24 cellular contexts compared by ENCODE assay signal in genomic region chr1:63064135-63064534, GRCh38.
DNase-seq lines count a peak whose midpoint lies in the region; ATAC-seq, FAIRE-seq and TF ChIP-seq lines count a peak whose summit lies in the region.
"Had no signal": no experiment of that assay in that cellular context is flagged by ENCODE, and none has a peak within 500 bp of the region (broad histone marks: within the 10 kb centered on the region; RNA-seq: fewer than 3 reads in every experiment).

No MANE protein-coding gene starts in this region.

- H3K27ac ChIP-seq in H9 (ENCODE audit: insufficient read length, low read depth, low read length) (no peak overlapping the region), H1 (ENCODE audit: low read depth, low read length) (no peak overlapping the region), esophagus muscularis mucosa (replicated peaks in 1 of 4) (no peak overlapping the region), heart left ventricle (no peak overlapping the region)
- H3K27ac ChIP-seq: 22Rv1; A549; BLaER1 treated with 17β-estradiol and CSF1 and Interleukin-3, amounts not matched to agents 10 nM and 100 nM; C4-2B had no signal

- H4K5ac ChIP-seq in H9 (ENCODE audit: insufficient read length, low read depth, low read length) (no peak overlapping the region), H1 (ENCODE audit: insufficient read length, low read depth, low read length) (no peak overlapping the region)

- H3K14ac ChIP-seq in H9 (ENCODE audit: insufficient read depth, low read length), result no peak overlapping the region
- no peak overlapping the region for H3K14ac ChIP-seq in H1 (ENCODE audit: insufficient read length)

- H3K9ac ChIP-seq in H9 (ENCODE audit: extremely low read depth, insufficient read length, low read length) (no peak overlapping the region), H1 (replicated peaks in 1 of 4; ENCODE audit: extremely low read depth in 1 of 4, low read depth in 3 of 4, low read length in 3 of 4) (no peak overlapping the region)
- H3K9ac ChIP-seq: BLaER1 treated with 17β-estradiol and CSF1 and Interleukin-3, amounts not matched to agents 10 nM and 100 nM had no signal

- H3K9me3 Mint-ChIP-seq in H9, result no peaks in the 10 kb centered on the region
- H3K9me3 Mint-ChIP-seq: CD4-positive, alpha-beta T cell; CD8-positive, alpha-beta T cell had no signal

- no peak overlapping the region for H3K56ac ChIP-seq in H9 (ENCODE audit: insufficient read length, low read depth, low read length)
- no peak overlapping the region for H3K56ac ChIP-seq in H1 (replicated peaks; ENCODE audit: insufficient read length, low read depth, low read length)

- no peak overlapping the region for H3K4me3 ChIP-seq in H1 (ENCODE audit: extremely low read depth in 1 of 4, insufficient read depth in 2 of 4, low read depth in 3 of 4, low read length in 4 of 4)
- no peak overlapping the region for H3K4me3 ChIP-seq in esophagus muscularis mucosa
- no peak overlapping the region for H3K4me3 ChIP-seq in heart left ventricle
- H3K4me3 ChIP-seq: A549; BLaER1 treated with 17β-estradiol and CSF1 and Interleukin-3, amounts not matched to agents 10 nM and 100 nM; GM12878 had no signal

- no peaks in the 10 kb centered on the region for H3K79me1 ChIP-seq in H9 (ENCODE audit: insufficient read depth, low read depth, low read length, poor library complexity, severe bottlenecking)
- no peaks in the 10 kb centered on the region for H3K79me1 ChIP-seq in H1 (ENCODE audit: low read depth, low read length)

- H3K4me1 ChIP-seq in H9 (ENCODE audit: insufficient read depth, low read length), result no peaks in the 10 kb centered on the region
- H3K4me1 ChIP-seq in H1 (replicated peaks in 1 of 4; ENCODE audit: control insufficient read depth in 3 of 4, insufficient read depth in 4 of 4, low read length in 3 of 4), result no peaks in the 10 kb centered on the region
- no peaks in the 10 kb centered on the region for H3K4me1 ChIP-seq in esophagus muscularis mucosa
- H3K4me1 ChIP-seq in heart left ventricle, result no peaks in the 10 kb centered on the region
- H3K4me1 ChIP-seq: A549; BLaER1 treated with 17β-estradiol and CSF1 and Interleukin-3, amounts not matched to agents 10 nM and 100 nM; Caco-2 had no signal

- POLR2A ChIA-PET in H1 (lab: Charles Lee; ENCODE audit: partially characterized antibody), result no interaction called here

- H2BK12ac ChIP-seq in H9 (ENCODE audit: insufficient read length, low read depth, low read length) (no peak overlapping the region), H1 (ENCODE audit: low read depth, low read length) (no peak overlapping the region)

- H3K27me3 Mint-ChIP-seq in H9 (ENCODE audit: low read depth), result no peaks in the 10 kb centered on the region

- H2BK20ac ChIP-seq in H9 (ENCODE audit: low read depth, low read length, poor library complexity, severe bottlenecking) (no peak overlapping the region), H1 (ENCODE audit: low read length) (no peak overlapping the region)

- H2AK5ac ChIP-seq in H9 (ENCODE audit: insufficient read length, low read length) (no peak overlapping the region), H1 (ENCODE audit: low read depth, low read length) (no peak overlapping the region)

- no peak for FAIRE-seq in H1 (lab: Jason Lieb, UNC)
- FAIRE-seq: A549, D721Med, G401.6, GM12878, GM12892, GM18507 had no signal

- H3K18ac ChIP-seq in H9 (ENCODE audit: insufficient read length, low read depth, low read length) (no peak overlapping the region), H1 (ENCODE audit: extremely low read depth, low read length) (no peak overlapping the region)

- H2BK5ac ChIP-seq in H9 (ENCODE audit: insufficient read length, low read length) (no peak overlapping the region), H1 (ENCODE audit: low read depth, low read length) (no peak overlapping the region)

- H4K8ac ChIP-seq in H9 (replicated peaks; ENCODE audit: insufficient read length, low read depth, low read length), result no peak overlapping the region
- H4K8ac ChIP-seq in H1 (ENCODE audit: extremely low read depth, insufficient read depth, low read length), result no peak overlapping the region

- intact Hi-C loops in esophagus muscularis mucosa (cut with DNase I), result no loop called here
- intact Hi-C loops in heart left ventricle (cut with DNase I), result loop anchor here in 1 of 10 donors (10.0 kb wide), 1 partner anchor 89 kb away; no protein-coding TSS in a partner anchor

- H3K9me3 ChIP-seq in H9 (ENCODE audit: control insufficient read depth, low read depth, low read length) (no peaks in the 10 kb centered on the region), H1 (ENCODE audit: insufficient read depth in 2 of 2, low read depth in 1 of 2, low read length in 1 of 2) (no peaks in the 10 kb centered on the region), esophagus muscularis mucosa (no peaks in the 10 kb centered on the region), heart left ventricle (no peaks in the 10 kb centered on the region)
- H3K9me3 ChIP-seq: A549; BLaER1 treated with 17β-estradiol and CSF1 and Interleukin-3, amounts not matched to agents 10 nM and 100 nM; Caco-2 had no signal

- ATAC-seq in heart left ventricle, result no peak
- ATAC-seq: A549; CD8-positive, alpha-beta T cell had no signal

- no peaks in the 10 kb centered on the region for H3K27me3 ChIP-seq in H9 (ENCODE audit: insufficient read depth, low read length)
- H3K27me3 ChIP-seq in H1 (replicated peaks in 1 of 4; ENCODE audit: control insufficient read depth in 3 of 4, extremely low read depth in 1 of 4, insufficient read depth in 3 of 4, low read length in 3 of 4), result no peaks in the 10 kb centered on the region
- H3K27me3 ChIP-seq in esophagus muscularis mucosa, result no peaks in the 10 kb centered on the region
- peaks cover 0 to 3% (median 0%) of the 10 kb centered on the region in 9 donors for H3K27me3 ChIP-seq in heart left ventricle
- H3K27me3 ChIP-seq: BLaER1 treated with 17β-estradiol and CSF1 and Interleukin-3, amounts not matched to agents 10 nM and 100 nM had no signal

- H3K79me2 ChIP-seq in H9 (ENCODE audit: insufficient read depth, low read length), result no peaks in the 10 kb centered on the region
- no peaks in the 10 kb centered on the region for H3K79me2 ChIP-seq in H1 (ENCODE audit: control insufficient read depth in 1 of 2, insufficient read depth in 2 of 2, low read length in 2 of 2)

- TF ChIP-seq CTCF in GM12873 (IDR thresholded peaks at IDR 0.05; ENCODE audit: insufficient read depth, low read depth, low read length, missing control alignments), result peak; percentile 8
- peak; percentile 31; the same call in 1 of the 3 replicates for TF ChIP-seq CTCF in H9 (conservative IDR thresholded peaks at IDR 0.05)
- TF ChIP-seq CTCF in H1 (IDR thresholded peaks at IDR 0.05; ENCODE audit: control extremely low read depth in 1 of 3, insufficient read depth in 1 of 3, low read depth in 1 of 3, low read length in 3 of 3), result peak in 2 of 3 experiments; percentile 11 to 24; a peak in 2 of 4 replicates
- no peak for TF ChIP-seq CTCF in esophagus muscularis mucosa (IDR thresholded peaks at IDR 0.05)
- TF ChIP-seq CTCF in heart left ventricle (IDR thresholded peaks at IDR 0.05), result no peak

- CTCF ChIA-PET in H1 (lab: Charles Lee; ENCODE audit: partially characterized antibody), result interaction anchor here (0.8 to 2.9 kb wide), 8 partner anchors 9 to 85 kb away, joined by 3 to 13 read pairs (median 6); no protein-coding TSS in a partner anchor

- no peak overlapping the region for H3K4me2 ChIP-seq in H9 (ENCODE audit: insufficient read depth, insufficient read length, low read length)
- no peak overlapping the region for H3K4me2 ChIP-seq in H1 (ENCODE audit: insufficient read depth in 1 of 2, low read depth in 2 of 2, low read length in 2 of 2)
- H3K4me2 ChIP-seq: A549; BLaER1 treated with 17β-estradiol and CSF1 and Interleukin-3, amounts not matched to agents 10 nM and 100 nM had no signal

- H3T11ph ChIP-seq in H9 (ENCODE audit: low read length), result no peak overlapping the region

- H2BK120ac ChIP-seq in H9 (ENCODE audit: low read depth, low read length, poor library complexity, severe bottlenecking), result no peak overlapping the region
- H2BK120ac ChIP-seq in H1 (replicated peaks; ENCODE audit: low read depth, low read length), result no peak overlapping the region

- H4K91ac ChIP-seq in H9 (ENCODE audit: insufficient read length, low read depth, low read length) (no peak overlapping the region), H1 (replicated peaks; ENCODE audit: insufficient read length, low read length) (no peak overlapping the region)

- H4K20me1 ChIP-seq in H9 (ENCODE audit: control insufficient read depth, insufficient read depth, insufficient read length) (no peaks in the 10 kb centered on the region), H1 (replicated peaks in 1 of 2; ENCODE audit: control insufficient read depth in 1 of 2, insufficient read depth in 2 of 2, low read length in 2 of 2) (no peaks in the 10 kb centered on the region)
- H4K20me1 ChIP-seq: BLaER1 treated with 17β-estradiol and CSF1 and Interleukin-3, amounts not matched to agents 10 nM and 100 nM had no signal

- no peaks in the 10 kb centered on the region for H3K36me3 ChIP-seq in H1 (ENCODE audit: control insufficient read depth in 2 of 4, insufficient read depth in 4 of 4, low read length in 3 of 4)
- no peaks in the 10 kb centered on the region for H3K36me3 ChIP-seq in esophagus muscularis mucosa
- no peaks in the 10 kb centered on the region for H3K36me3 ChIP-seq in heart left ventricle
- H3K36me3 ChIP-seq: BLaER1 treated with 17β-estradiol and CSF1 and Interleukin-3, amounts not matched to agents 10 nM and 100 nM had no signal

- TF ChIP-seq RAD21 in H1 (IDR thresholded peaks at IDR 0.05 in 1 of 2, conservative IDR thresholded peaks at IDR 0.05 in 1 of 2; ENCODE audit: low read depth in 2 of 2, low read length in 2 of 2), result no peak

- H2AFZ ChIP-seq in H9 (ENCODE audit: low read length) (no peak overlapping the region), H1 (ENCODE audit: low read length) (no peak overlapping the region)

- DNase-seq in H9 (no peak), H1 (ENCODE audit: low read depth in 1 of 2, low spot score in 2 of 2) (no peak), esophagus muscularis mucosa (ENCODE audit: extremely low spot score) (peak; percentile 66), heart left ventricle (no peak), retina (no peak)
- DNase-seq in activated CD4-positive, alpha-beta T cell treated with anti-CD3 and anti-CD28 coated beads, Interleukin-2, amount 50 U/mL, for 1 hour, result no peak
- no peak for DNase-seq in activated effector memory CD4-positive, alpha-beta T cell treated with Interleukin-2 at 50 U/mL for 16 hours
- DNase-seq: AML-193; Caco-2; CD4-positive, alpha-beta T cell; CD8-positive, alpha-beta T cell; DMS79 treated with DMSO at 0.1 percent for 48 hours; GF-D8 had no signal

- peaks cover 4 to 8% of the 10 kb centered on the region in 2 experiments; a peak in 3 of 4 replicates for H3K4me1 Mint-ChIP-seq in H9
- H3K4me1 Mint-ChIP-seq: B cell had no signal

- no peaks in the 10 kb centered on the region for H3K36me3 Mint-ChIP-seq in H9 (ENCODE audit: insufficient read depth in 1 of 3, low read depth in 3 of 3)
- H3K36me3 Mint-ChIP-seq: CD8-positive, alpha-beta T cell had no signal

- H3K27ac Mint-ChIP-seq in H9, result peak overlapping the region in 1 of 3 experiments; percentile 36; a peak in 1 of 7 replicates
- H3K27ac Mint-ChIP-seq: B cell; CD4-positive, alpha-beta T cell; CD8-positive, alpha-beta T cell had no signal

- TF ChIP-seq POLR2A in H1 (IDR thresholded peaks at IDR 0.05; ENCODE audit: control extremely low read depth in 1 of 2, low read depth in 2 of 2, low read length in 2 of 2) (no peak), esophagus muscularis mucosa (IDR thresholded peaks at IDR 0.05; ENCODE audit: low read depth) (no peak), heart left ventricle (IDR thresholded peaks at IDR 0.05) (no peak)

- H3K23ac ChIP-seq in H9 (ENCODE audit: insufficient read length, low read depth, low read length) (no peak overlapping the region), H1 (ENCODE audit: insufficient read length) (no peak overlapping the region)

- H3K4ac ChIP-seq in H9 (ENCODE audit: low read depth, low read length) (no peak overlapping the region), H1 (replicated peaks; ENCODE audit: insufficient read length, low read depth, low read length) (no peak overlapping the region)

- TF ChIP-seq EP300 in H1 (IDR thresholded peaks at IDR 0.05; ENCODE audit: borderline replicate concordance in 1 of 2, low read depth in 2 of 2, low read length in 2 of 2), result no peak
- TF ChIP-seq EP300 in esophagus muscularis mucosa (IDR thresholded peaks at IDR 0.05), result no peak

- no peak overlapping the region for H3K4me3 Mint-ChIP-seq in H9
- H3K4me3 Mint-ChIP-seq: B cell; CD4-positive, alpha-beta T cell; CD8-positive, alpha-beta T cell had no signal

- H2BK15ac ChIP-seq in H9 (ENCODE audit: low read depth, low read length) (no peak overlapping the region), H1 (ENCODE audit: low read length) (peak overlapping the region; percentile 37; the same call in 1 of the 2 replicates)

- no peaks in the 10 kb centered on the region for H3K23me2 ChIP-seq in H9 (ENCODE audit: insufficient read length, low read depth, low read length, poor library complexity, severe bottlenecking)
- no peaks in the 10 kb centered on the region for H3K23me2 ChIP-seq in H1 (ENCODE audit: low read depth, low read length)

- no CpG with 5 or more reads among the region's 4 CpGs for whole genome bisulfite sequencing in H9 (ENCODE audit: extremely low coverage, insufficient read length, low lambda C conversion rate)
- WGBS in H1 (ENCODE audit: extremely low coverage in 1 of 2, insufficient coverage in 1 of 2, insufficient read length in 1 of 2, insufficient replicate concordance in 2 of 2, low coverage in 1 of 2, low lambda C conversion rate in 2 of 2, missing lambda C conversion rate in 1 of 2), 2 experiments, result 85% methylated on average over 4 of the region's 4 CpGs; no CpG with 5 or more reads in 1 of the 2 experiments
- 89% methylated on average over 4 of the region's 4 CpGs for WGBS in esophagus muscularis mucosa
- 82 to 87% (median 84%) methylated on average over 4 of the region's 4 CpGs for WGBS in heart left ventricle, 4 donors

Comparison
In these comparisons a context has a peak if more than half of its experiments do, and no peak if none do; other contexts are left out.
1. CTCF ChIP-seq: peak in GM12873 (single experiment), H9 (single experiment) and H1 (2 of 3); none in esophagus muscularis mucosa (0 of 3) and heart left ventricle (0 of 12).